In the genomic region with DNA sequence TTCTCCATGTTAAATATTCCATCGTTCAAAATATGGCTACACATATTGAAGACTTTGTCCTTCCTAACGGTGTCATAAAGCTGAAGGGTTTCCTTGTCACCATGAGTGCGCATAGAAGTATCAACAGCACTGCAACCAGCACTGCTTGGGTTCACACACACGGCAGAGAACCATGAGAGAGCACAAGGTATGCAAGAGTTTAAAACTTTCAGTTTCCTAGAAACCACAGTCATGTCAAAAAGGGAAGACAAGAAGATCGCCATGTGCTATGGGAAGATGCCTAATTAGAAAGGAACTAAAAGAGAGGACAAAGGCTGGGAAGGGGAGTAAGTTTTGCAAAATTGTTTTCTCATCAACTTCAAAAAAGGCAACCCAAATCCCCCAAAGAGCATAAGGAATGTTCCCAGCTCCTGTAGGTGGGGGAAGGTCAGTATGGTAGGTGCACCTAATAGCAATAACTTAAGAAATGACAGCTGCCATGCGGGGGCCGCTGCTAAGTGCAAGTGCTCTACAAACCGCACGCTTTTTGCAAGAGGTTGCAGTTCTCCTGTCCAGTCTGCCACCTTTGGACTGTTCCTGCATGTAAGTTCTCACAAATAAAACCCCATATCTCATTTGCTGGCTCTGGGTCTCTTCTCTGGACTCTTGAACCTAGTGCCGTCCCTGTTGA, we compare ENCODE assay signal across 12 cellular contexts.
DNase-seq lines count a peak whose midpoint lies in the region; ATAC-seq and TF ChIP-seq lines count a peak whose summit lies in the region.
"Had no signal": no experiment of that assay in that cellular context is flagged by ENCODE, and none has a peak within 500 bp of the region (broad histone marks: within the 10 kb centered on the region; RNA-seq: fewer than 3 reads in every experiment).

No MANE protein-coding gene starts in this region.

- H3K27ac Mint-ChIP-seq in activated CD8-positive, alpha-beta T cell treated with anti-CD3 and anti-CD28 coated beads, Interleukin-2, amount 10 ng/mL, durations not matched to agents 7 days and 5 days = peak overlapping the region; percentile 61
- H3K27ac Mint-ChIP-seq in activated CD8-positive, alpha-beta T cell treated with anti-CD3 and anti-CD28 coated beads for 36 hours = no peak overlapping the region
- H3K27ac Mint-ChIP-seq in natural killer cell treated with Interleukin-12 subunit alpha and Interleukin-12 subunit beta and Interleukin-15 and Interleukin-18, amount 100 ng/mL, for 72 hours = peak overlapping the region; percentile 83 to 91

- H3K4me1 Mint-ChIP-seq in activated CD8-positive, alpha-beta T cell treated with anti-CD3 and anti-CD28 coated beads, Interleukin-2, amount 10 ng/mL, durations not matched to agents 7 days and 5 days (ENCODE audit: low read depth) = peaks cover 27% of the 10 kb centered on the region
- H3K4me1 Mint-ChIP-seq in activated CD8-positive, alpha-beta T cell treated with anti-CD3 and anti-CD28 coated beads for 36 hours (ENCODE audit: low read depth) = peaks cover 10% of the 10 kb centered on the region
- peaks cover 22 to 49% of the 10 kb centered on the region in 2 donors for H3K4me1 Mint-ChIP-seq in natural killer cell treated with Interleukin-12 subunit alpha and Interleukin-12 subunit beta and Interleukin-15 and Interleukin-18, amount 100 ng/mL, for 72 hours (ENCODE audit: low read depth in 2 of 2)

- DNase-seq in activated CD8-positive, alpha-beta T cell treated with anti-CD3 and anti-CD28 coated beads, Interleukin-2, amount 10 ng/mL, durations not matched to agents 7 days and 5 days = no peak
- DNase-seq in activated CD8-positive, alpha-beta T cell treated with anti-CD3 and anti-CD28 coated beads for 36 hours = no peak
- DNase-seq in natural killer cell treated with Interleukin-12 subunit alpha and Interleukin-12 subunit beta and Interleukin-15 and Interleukin-18, amount 100 ng/mL, for 72 hours (ENCODE audit: low spot score) = no peak
- DNase-seq in EL (no peak), HuH-7 (ENCODE audit: low spot score) (no peak), NCI-H2171 (lab: John Stamatoyannopoulos, UW) (no peak)
- DNase-seq: activated effector memory CD4-positive, alpha-beta T cell treated with Interleukin-2 at 50 U/mL for 16 hours; caudate nucleus; NCI-H446; SHP77 treated with DMSO at 0.1 percent for 48 hours had no signal

- POLR2A ChIA-PET in activated CD8-positive, alpha-beta T cell treated with anti-CD3 and anti-CD28 coated beads, Interleukin-2, amount 10 ng/mL, durations not matched to agents 7 days and 5 days (lab: Charles Lee) = no interaction called here
- POLR2A ChIA-PET in activated CD8-positive, alpha-beta T cell treated with anti-CD3 and anti-CD28 coated beads for 36 hours (lab: Charles Lee) = interaction anchor here (0.6 kb wide), 1 partner anchor 35 kb away, joined by 4 read pairs; no protein-coding TSS in a partner anchor

- intact Hi-C loops in activated CD8-positive, alpha-beta T cell treated with anti-CD3 and anti-CD28 coated beads for 36 hours (cut with micrococcal nuclease) = no loop called here

- no peak overlapping the region for H3K4me3 Mint-ChIP-seq in activated CD8-positive, alpha-beta T cell treated with anti-CD3 and anti-CD28 coated beads, Interleukin-2, amount 10 ng/mL, durations not matched to agents 7 days and 5 days
- no peak overlapping the region for H3K4me3 Mint-ChIP-seq in activated CD8-positive, alpha-beta T cell treated with anti-CD3 and anti-CD28 coated beads for 36 hours
- peak overlapping the region; percentile 60 for H3K4me3 Mint-ChIP-seq in natural killer cell treated with Interleukin-12 subunit alpha and Interleukin-12 subunit beta and Interleukin-15 and Interleukin-18, amount 100 ng/mL, for 72 hours

- CTCF ChIA-PET in activated CD8-positive, alpha-beta T cell treated with anti-CD3 and anti-CD28 coated beads, Interleukin-2, amount 10 ng/mL, durations not matched to agents 7 days and 5 days (lab: Charles Lee) = no interaction called here
- CTCF ChIA-PET in activated CD8-positive, alpha-beta T cell treated with anti-CD3 and anti-CD28 coated beads for 36 hours (lab: Charles Lee) = no interaction called here

- H3K9me3 Mint-ChIP-seq in activated CD8-positive, alpha-beta T cell treated with anti-CD3 and anti-CD28 coated beads, Interleukin-2, amount 10 ng/mL, durations not matched to agents 7 days and 5 days (ENCODE audit: insufficient read depth) = no peaks in the 10 kb centered on the region
- H3K9me3 Mint-ChIP-seq in activated CD8-positive, alpha-beta T cell treated with anti-CD3 and anti-CD28 coated beads for 36 hours = no peaks in the 10 kb centered on the region
- H3K9me3 Mint-ChIP-seq in natural killer cell treated with Interleukin-12 subunit alpha and Interleukin-12 subunit beta and Interleukin-15 and Interleukin-18, amount 100 ng/mL, for 72 hours = no peaks in the 10 kb centered on the region

- H3K36me3 Mint-ChIP-seq in activated CD8-positive, alpha-beta T cell treated with anti-CD3 and anti-CD28 coated beads, Interleukin-2, amount 10 ng/mL, durations not matched to agents 7 days and 5 days (ENCODE audit: low read depth) = peaks cover 2% of the 10 kb centered on the region
- no peaks in the 10 kb centered on the region for H3K36me3 Mint-ChIP-seq in activated CD8-positive, alpha-beta T cell treated with anti-CD3 and anti-CD28 coated beads for 36 hours (ENCODE audit: low read depth)
- H3K36me3 Mint-ChIP-seq in natural killer cell treated with Interleukin-12 subunit alpha and Interleukin-12 subunit beta and Interleukin-15 and Interleukin-18, amount 100 ng/mL, for 72 hours = no peaks in the 10 kb centered on the region

- no peak for TF ChIP-seq CTCF in activated CD8-positive, alpha-beta T cell treated with anti-CD3 and anti-CD28 coated beads for 36 hours (IDR thresholded peaks at IDR 0.05)

- no peaks in the 10 kb centered on the region for H3K27me3 Mint-ChIP-seq in activated CD8-positive, alpha-beta T cell treated with anti-CD3 and anti-CD28 coated beads, Interleukin-2, amount 10 ng/mL, durations not matched to agents 7 days and 5 days (ENCODE audit: low read depth)
- H3K27me3 Mint-ChIP-seq in activated CD8-positive, alpha-beta T cell treated with anti-CD3 and anti-CD28 coated beads for 36 hours = no peaks in the 10 kb centered on the region
- H3K27me3 Mint-ChIP-seq in natural killer cell treated with Interleukin-12 subunit alpha and Interleukin-12 subunit beta and Interleukin-15 and Interleukin-18, amount 100 ng/mL, for 72 hours = no peaks in the 10 kb centered on the region

- ATAC-seq in activated CD8-positive, alpha-beta T cell treated with anti-CD3 and anti-CD28 coated beads, Interleukin-2, amount 10 ng/mL, durations not matched to agents 7 days and 5 days = no peak
- no peak for ATAC-seq in activated CD8-positive, alpha-beta T cell treated with anti-CD3 and anti-CD28 coated beads for 36 hours
- ATAC-seq in GM21723 (IDR thresholded peaks at IDR 0.05; ENCODE audit: unreplicated experiment) (peak; percentile 78), HG03558 (IDR thresholded peaks at IDR 0.05; ENCODE audit: extremely low read depth, unreplicated experiment) (peak; percentile 74)
- no peak for ATAC-seq in natural killer cell treated with Interleukin-12 subunit alpha and Interleukin-12 subunit beta and Interleukin-15 and Interleukin-18, amount 100 ng/mL, for 72 hours

Comparison
In these comparisons a context has a peak if more than half of its experiments do, and no peak if none do; other contexts are left out.
1. ATAC-seq: peak in GM21723 (single experiment) and HG03558 (single experiment); none in activated CD8-positive, alpha-beta T cell treated with anti-CD3 and anti-CD28 coated beads, Interleukin-2, amount 10 ng/mL, durations not matched to agents 7 days and 5 days (single experiment), activated CD8-positive, alpha-beta T cell treated with anti-CD3 and anti-CD28 coated beads for 36 hours (single experiment) and natural killer cell treated with Interleukin-12 subunit alpha and Interleukin-12 subunit beta and Interleukin-15 and Interleukin-18, amount 100 ng/mL, for 72 hours (0 of 2).